In genomic region chrX:108131471-108131870, GRCh38 we compare ENCODE assay signal across 16 cellular contexts. TPM values are rescaled to one million over a fixed set of nuclear protein-coding genes. Genes with fewer than 3 reads are reported as not detected.
DNase-seq lines count a peak whose midpoint lies in the region; ATAC-seq, FAIRE-seq and TF ChIP-seq lines count a peak whose summit lies in the region.
"Had no signal": no experiment of that assay in that cellular context is flagged by ENCODE, and none has a peak within 500 bp of the region (broad histone marks: within the 10 kb centered on the region; RNA-seq: fewer than 3 reads in every experiment).

No MANE protein-coding gene starts in this region.

- DNase-seq in EL (peak; percentile 51), NCI-H226 (peak; percentile 68), bronchial epithelial cell (ENCODE audit: low read depth) (peak; percentile 61), left lobe of liver (ENCODE audit: low spot score) (no peak), NCI-H2081 (lab: John Stamatoyannopoulos, UW) (no peak), NCI-H128 (lab: John Stamatoyannopoulos, UW; ENCODE audit: unreplicated experiment) (no peak), putamen (ENCODE audit: low spot score) (no peak)
- DNase-seq: activated effector memory CD4-positive, alpha-beta T cell treated with Interleukin-2 at 50 U/mL for 16 hours; aorta; dorsolateral prefrontal cortex; mesenchymal stem cell; MG63; NCI-H187; NCI-H524 treated with DMSO at 0.1 percent for 48 hours; stimulated activated CD4-positive, alpha-beta T cell treated with anti-CD3 and anti-CD28 coated beads, Interleukin-4, amount 100 ng/mL, for 24 hours had no signal

- peak; percentile 22 for ATAC-seq in left lobe of liver
- ATAC-seq in HG03469 (IDR thresholded peaks at IDR 0.05; ENCODE audit: unreplicated experiment) = no peak

- peaks cover 1% of the 10 kb centered on the region for H3K36me3 ChIP-seq in bronchial epithelial cell (ENCODE audit: control insufficient read depth, insufficient read depth, low read length)
- H3K36me3 ChIP-seq: MG63 had no signal

- no peak for TF ChIP-seq CTCF in bronchial epithelial cell (IDR thresholded peaks at IDR 0.05; ENCODE audit: insufficient read depth, low read length, severe bottlenecking)

- FAIRE-seq in bronchial epithelial cell (lab: Jason Lieb, UNC) = no peak

- no peak overlapping the region for H3K4me3 ChIP-seq in bronchial epithelial cell (ENCODE audit: low read depth, low read length)
- H3K4me3 ChIP-seq: dorsolateral prefrontal cortex, MG63 had no signal

- H3K27me3 ChIP-seq in bronchial epithelial cell (ENCODE audit: control insufficient read depth, insufficient read depth, low read length) = no peaks in the 10 kb centered on the region
- H3K27me3 ChIP-seq: MG63 had no signal

RNA-seq across cellular contexts. Expression of gene ATG4A, which starts 39.9 kb away (rescaled TPM):
- 12.4 and 19.5 TPM in 2 replicates for total RNA-seq in bronchial epithelial cell
- total RNA-seq in left lobe of liver = 12.1 TPM

RNA-seq across cellular contexts. Expression of gene PSMD10, which starts 40.1 kb away (rescaled TPM):
- total RNA-seq in bronchial epithelial cell (91.9 and 119 TPM in 2 replicates), left lobe of liver (12.2 TPM)

Comparison
In these comparisons a context has a peak if more than half of its experiments do, and no peak if none do; other contexts are left out.
1. DNase-seq: peak in EL (single experiment), NCI-H226 (single experiment) and bronchial epithelial cell (single experiment); none in left lobe of liver (single experiment), NCI-H2081 (0 of 2), NCI-H128 (single experiment) and putamen (single experiment).